Comparison of ENCODE assay signal across 18 cellular contexts in genomic region chr7:115010436-115010810, GRCh38.
"Had no signal": no experiment of that assay in that cellular context is flagged by ENCODE, and none has a peak within 500 bp of the region (broad histone marks: within the 10 kb centered on the region; RNA-seq: fewer than 3 reads in every experiment).

No MANE protein-coding gene starts in this region.

- H3K27ac Mint-ChIP-seq: stimulated activated naive B cell treated with anti-CD40 and anti-IgM and Interleukin-4, amounts not matched to agents 10 μg/mL and 1 μg/mL and 100 μg/mL, for 72 hours had no signal

- H3K27me3 ChIP-seq: brain microvascular endothelial cell, esophagus squamous epithelium, neutrophil, right atrium auricular region, upper lobe of left lung had no signal

- H3K36me3 ChIP-seq: brain microvascular endothelial cell, neutrophil, right atrium auricular region, upper lobe of left lung had no signal

- H3K27me3 Mint-ChIP-seq: activated B cell treated with CpG ODN at 0.5 μM for 24 hours; naive B cell; stimulated activated naive B cell treated with anti-CD40 and anti-IgM and Interleukin-4, amounts not matched to agents 10 μg/mL and 1 μg/mL and 100 μg/mL, for 72 hours had no signal

- H3K36me3 Mint-ChIP-seq: naive B cell had no signal

- ATAC-seq: stimulated activated naive B cell treated with anti-CD40 and anti-IgM and Interleukin-4, amounts not matched to agents 10 μg/mL and 1 μg/mL and 100 μg/mL, for 72 hours had no signal

- H3K4me3 Mint-ChIP-seq: activated B cell treated with CpG ODN at 0.5 μM for 24 hours; stimulated activated naive B cell treated with anti-CD40 and anti-IgM and Interleukin-4, amounts not matched to agents 10 μg/mL and 1 μg/mL and 100 μg/mL, for 72 hours had no signal

- H3K4me3 ChIP-seq: esophagus squamous epithelium, right atrium auricular region, upper lobe of left lung had no signal

- DNase-seq: activated B cell treated with CpG ODN at 0.5 μM for 24 hours; activated CD4-positive, alpha-beta T cell treated with anti-CD3 and anti-CD28 coated beads, Interleukin-2, amount 50 U/mL, for 1 hour; activated naive CD4-positive, alpha-beta T cell treated with Interleukin-2 at 50 U/mL for 16 hours; brain microvascular endothelial cell; cerebellar nuclear complex; dermis blood vessel endothelial cell; esophagus squamous epithelium; glutamatergic neuron; left cardiac atrium; naive B cell; posterior cingulate gyrus; SK-N-SH; stimulated activated CD4-positive, alpha-beta T cell treated with anti-CD3 and anti-CD28 coated beads, Interleukin-1b, Interleukin-23, amount 100 ng/mL, for 48 hours; stimulated activated naive B cell treated with anti-CD40 and anti-IgM and Interleukin-4, amounts not matched to agents 10 μg/mL and 1 μg/mL and 100 μg/mL, for 72 hours had no signal

- H3K9me3 ChIP-seq: esophagus squamous epithelium, neutrophil, right atrium auricular region, SK-N-SH, upper lobe of left lung had no signal

- H3K27ac ChIP-seq: brain microvascular endothelial cell, neutrophil, right atrium auricular region had no signal

- H3K9me3 Mint-ChIP-seq: activated B cell treated with CpG ODN at 0.5 μM for 24 hours; activated T-helper 1 cell treated with anti-CD3 and anti-CD28 coated beads, Interleukin-12 subunit alpha, Interleukin-12 subunit beta, Interleukin-2, Interleukin-4 antibody, amounts not matched to agents 30 ng/mL and 10 ng/mL and 1 ng/mL, durations not matched to agents 14 hours and 24 hours and 36 hours; naive B cell; stimulated activated naive B cell treated with anti-CD40 and anti-IgM and Interleukin-4, amounts not matched to agents 10 μg/mL and 1 μg/mL and 100 μg/mL, for 72 hours had no signal
